Comparison of ENCODE assay signal across 7 cellular contexts in the genomic region with DNA sequence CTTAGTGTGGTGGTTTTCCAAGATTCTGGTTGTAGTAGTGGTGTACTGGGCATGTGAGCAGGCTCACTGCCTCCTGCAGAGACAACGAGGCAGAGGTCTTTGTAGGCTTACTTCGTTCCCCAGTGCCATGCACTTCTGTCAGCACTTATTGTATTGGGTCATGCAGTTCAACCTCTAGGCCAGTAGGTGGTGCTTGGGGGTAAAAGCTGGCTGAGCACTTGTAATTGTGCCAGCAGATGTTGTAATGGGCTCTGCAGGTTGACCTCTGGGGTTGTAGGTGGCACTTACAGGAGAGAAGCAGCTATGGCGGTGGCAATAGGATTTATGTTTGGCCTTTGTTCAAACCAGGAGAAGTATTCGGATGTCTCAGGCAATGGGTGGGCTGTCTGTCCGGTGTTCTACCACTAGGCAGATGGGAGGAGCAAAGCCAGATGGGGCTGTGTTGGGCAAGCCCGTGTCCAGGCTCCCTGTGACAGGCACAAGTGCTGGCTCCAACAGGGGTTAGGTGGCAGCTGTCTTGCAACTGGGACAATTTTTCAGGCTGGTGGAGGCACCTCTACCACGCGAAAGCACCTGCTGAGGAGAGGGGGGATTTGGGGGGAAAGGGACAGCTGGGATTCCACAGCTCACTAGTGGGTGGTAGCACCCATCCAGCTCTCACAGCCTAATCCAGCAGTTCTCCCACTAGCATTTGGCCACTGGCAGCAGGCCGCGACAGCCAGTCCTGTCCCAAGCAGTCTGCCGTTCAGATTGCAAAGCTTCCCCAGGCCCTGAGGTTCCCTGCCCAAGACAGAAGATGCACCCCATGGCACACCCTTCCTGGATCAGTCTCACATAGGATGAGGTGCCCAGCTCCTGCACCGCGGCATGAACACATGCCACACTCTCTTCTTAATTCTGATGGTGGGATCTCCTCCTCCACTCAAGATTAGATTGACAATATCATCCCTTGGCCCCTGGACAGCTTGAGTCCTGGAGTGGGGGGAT.
DNase-seq lines count a peak whose midpoint lies in the region; ATAC-seq, FAIRE-seq and TF ChIP-seq lines count a peak whose summit lies in the region.

No MANE protein-coding gene starts in this region.

- H3K9ac ChIP-seq in H9 (ENCODE audit: extremely low read depth, insufficient read length, low read length) (no peak overlapping the region), KMS-11 (no peak overlapping the region)

- no peak overlapping the region for H2BK15ac ChIP-seq in H9 (ENCODE audit: low read depth, low read length)

- no CpG with 5 or more reads among the region's 13 CpGs for WGBS in H9 (ENCODE audit: extremely low coverage, insufficient read length, low lambda C conversion rate)
- WGBS in sigmoid colon, 2 donors: 77 to 86% methylated on average over 13 of the region's 13 CpGs

- H3K9me3 Mint-ChIP-seq in H9: no peaks in the 10 kb centered on the region; a peak in 1 of 5 replicates
- no peaks in the 10 kb centered on the region for H3K9me3 Mint-ChIP-seq in activated naive CD8-positive, alpha-beta T cell treated with anti-CD3 and anti-CD28 coated beads for 36 hours

- in situ Hi-C loops in Panc1 (cut with HindIII; ENCODE audit: low pct_unique_long_range_greater_than_20kb, low sequenced_read_pairs): no loop called here

- H3K27ac Mint-ChIP-seq in H9: no peak overlapping the region
- H3K27ac Mint-ChIP-seq in activated naive CD8-positive, alpha-beta T cell treated with anti-CD3 and anti-CD28 coated beads for 36 hours: no peak overlapping the region

- no peak overlapping the region for H3K4me2 ChIP-seq in H9 (ENCODE audit: insufficient read depth, insufficient read length, low read length)
- no peak overlapping the region for H3K4me2 ChIP-seq in KMS-11

- no peak overlapping the region for H3K4me3 Mint-ChIP-seq in H9
- H3K4me3 Mint-ChIP-seq in activated naive CD8-positive, alpha-beta T cell treated with anti-CD3 and anti-CD28 coated beads for 36 hours: no peak overlapping the region

- H4K8ac ChIP-seq in H9 (replicated peaks; ENCODE audit: insufficient read length, low read depth, low read length): no peak overlapping the region

- H2BK120ac ChIP-seq in H9 (ENCODE audit: low read depth, low read length, poor library complexity, severe bottlenecking): no peak overlapping the region

- CTCF ChIA-PET in Panc1 (lab: Charles Lee): interaction anchor here (0.6 kb wide), 1 partner anchor 109 kb away, joined by 3 read pairs; no protein-coding TSS in a partner anchor

- H2BK20ac ChIP-seq in H9 (ENCODE audit: low read depth, low read length, poor library complexity, severe bottlenecking): no peak overlapping the region

- H3K27me3 ChIP-seq in H9 (ENCODE audit: insufficient read depth, low read length) (no peaks in the 10 kb centered on the region), KMS-11 (ENCODE audit: insufficient read depth, low read depth) (no peaks in the 10 kb centered on the region), Panc1 (ENCODE audit: control insufficient read depth, insufficient read depth, low read length) (no peaks in the 10 kb centered on the region), right atrium auricular region (peaks cover 0 to 4% of the 10 kb centered on the region in 2 donors), sigmoid colon (no peaks in the 10 kb centered on the region)

- H2BK12ac ChIP-seq in H9 (ENCODE audit: insufficient read length, low read depth, low read length): no peak overlapping the region

- H4K20me1 ChIP-seq in H9 (ENCODE audit: control insufficient read depth, insufficient read depth, insufficient read length) (no peaks in the 10 kb centered on the region), KMS-11 (ENCODE audit: insufficient read depth) (no peaks in the 10 kb centered on the region)

- H2AFZ ChIP-seq in H9 (ENCODE audit: low read length): no peak overlapping the region
- H2AFZ ChIP-seq in KMS-11 (ENCODE audit: low read depth): no peak overlapping the region

- H3K27me3 Mint-ChIP-seq in H9 (ENCODE audit: low read depth): no peaks in the 10 kb centered on the region
- peaks cover 19% of the 10 kb centered on the region for H3K27me3 Mint-ChIP-seq in activated naive CD8-positive, alpha-beta T cell treated with anti-CD3 and anti-CD28 coated beads for 36 hours

- no peak overlapping the region for H2AK5ac ChIP-seq in H9 (ENCODE audit: insufficient read length, low read length)

- peaks cover 7 to 8% of the 10 kb centered on the region in 2 experiments for H3K4me1 Mint-ChIP-seq in H9
- no peaks in the 10 kb centered on the region for H3K4me1 Mint-ChIP-seq in activated naive CD8-positive, alpha-beta T cell treated with anti-CD3 and anti-CD28 coated beads for 36 hours

- H3K4me1 ChIP-seq in H9 (ENCODE audit: insufficient read depth, low read length) (no peaks in the 10 kb centered on the region), KMS-11 (ENCODE audit: low read depth, poor library complexity, severe bottlenecking) (no peaks in the 10 kb centered on the region), Panc1 (ENCODE audit: control insufficient read depth, insufficient read depth, low read length) (no peaks in the 10 kb centered on the region), right atrium auricular region (no peaks in the 10 kb centered on the region), sigmoid colon (no peaks in the 10 kb centered on the region)

- H2BK5ac ChIP-seq in H9 (ENCODE audit: insufficient read length, low read length): no peak overlapping the region

- no peak overlapping the region for H3K4ac ChIP-seq in H9 (ENCODE audit: low read depth, low read length)

- no peak overlapping the region for H3K56ac ChIP-seq in H9 (ENCODE audit: insufficient read length, low read depth, low read length)

- H3K79me2 ChIP-seq in H9 (ENCODE audit: insufficient read depth, low read length) (no peaks in the 10 kb centered on the region), KMS-11 (ENCODE audit: insufficient read depth, low read depth) (no peaks in the 10 kb centered on the region)

- no peak overlapping the region for H3K27ac ChIP-seq in H9 (ENCODE audit: insufficient read length, low read depth, low read length)
- H3K27ac ChIP-seq in KMS-11: no peak overlapping the region
- H3K27ac ChIP-seq in Panc1 (ENCODE audit: low read length): no peak overlapping the region
- H3K27ac ChIP-seq in right atrium auricular region: no peak overlapping the region
- H3K27ac ChIP-seq in sigmoid colon: no peak overlapping the region

- no TSS peak for BruUV-seq in Panc1 (replicated peaks; lab: Mats Ljungman, UMichigan)

- no peak overlapping the region for H3K18ac ChIP-seq in H9 (ENCODE audit: insufficient read length, low read depth, low read length)

- peak in 1 of 4 donors; percentile 2 for TF ChIP-seq EP300 in sigmoid colon (IDR thresholded peaks at IDR 0.05)

- TF ChIP-seq POLR2A in GM12891 (IDR thresholded peaks at IDR 0.05; ENCODE audit: low read depth, low read length) (no peak), sigmoid colon (IDR thresholded peaks at IDR 0.05) (no peak)

- no peak overlapping the region for H3K4me3 ChIP-seq in KMS-11 (IDR thresholded peaks at IDR 0.05; ENCODE audit: insufficient read depth, low read depth, low read length)
- H3K4me3 ChIP-seq in Panc1 (ENCODE audit: low read depth in 2 of 2, low read length in 2 of 2): no peak overlapping the region
- no peak overlapping the region for H3K4me3 ChIP-seq in right atrium auricular region
- no peak overlapping the region for H3K4me3 ChIP-seq in sigmoid colon

- TF ChIP-seq CTCF in H9 (conservative IDR thresholded peaks at IDR 0.05) (peak; percentile 88), KMS-11 (conservative IDR thresholded peaks at IDR 0.05; ENCODE audit: low read depth, low read length) (peak; percentile 79), Panc1 (IDR thresholded peaks at IDR 0.05) (peak; percentile 78), right atrium auricular region (IDR thresholded peaks at IDR 0.05) (peak; percentile 88 to 93), sigmoid colon (IDR thresholded peaks at IDR 0.05) (peak; percentile 62 to 94 (median 84))

- ATAC-seq in Panc1: peak; percentile 53; the same call in 1 of the 2 replicates

- no peak overlapping the region for H4K5ac ChIP-seq in H9 (ENCODE audit: insufficient read length, low read depth, low read length)

- H3K36me3 ChIP-seq in KMS-11 (ENCODE audit: insufficient read depth) (no peaks in the 10 kb centered on the region), Panc1 (ENCODE audit: control insufficient read depth, insufficient read depth, low read length) (no peaks in the 10 kb centered on the region), right atrium auricular region (no peaks in the 10 kb centered on the region), sigmoid colon (no peaks in the 10 kb centered on the region)

- H3K23me2 ChIP-seq in H9 (ENCODE audit: insufficient read length, low read depth, low read length, poor library complexity, severe bottlenecking): no peaks in the 10 kb centered on the region

- H3K79me1 ChIP-seq in H9 (ENCODE audit: insufficient read depth, low read depth, low read length, poor library complexity, severe bottlenecking): no peaks in the 10 kb centered on the region

- H3K23ac ChIP-seq in H9 (ENCODE audit: insufficient read length, low read depth, low read length): no peak overlapping the region

- DNase-seq in GM12891 (ENCODE audit: insufficient read length, low spot score) (peak; percentile 23), H9 (peak; percentile 86), Panc1 (ENCODE audit: low read depth, low spot score) (peak; percentile 55), right atrium auricular region (ENCODE audit: low spot score) (peak; percentile 76), sigmoid colon (peak; percentile 83)
- peak; percentile 41 for DNase-seq in activated naive CD8-positive, alpha-beta T cell treated with anti-CD3 and anti-CD28 coated beads for 36 hours

- intact Hi-C loops in Panc1 (cut with micrococcal nuclease; ENCODE audit: unreplicated experiment): loop anchor here (1.0 kb wide), 1 partner anchor 365 kb away; no protein-coding TSS in a partner anchor
- intact Hi-C loops in sigmoid colon (cut with DNase I): loop anchor here (1.0 kb wide), 1 partner anchor 364 kb away; no protein-coding TSS in a partner anchor

- no peak overlapping the region for H3T11ph ChIP-seq in H9 (ENCODE audit: low read length)

- FAIRE-seq in GM12891 (lab: Jason Lieb, UNC): peak; percentile 95

- no peak overlapping the region for H4K91ac ChIP-seq in H9 (ENCODE audit: insufficient read length, low read depth, low read length)

- no peak overlapping the region for H3K14ac ChIP-seq in H9 (ENCODE audit: insufficient read depth, low read length)

- no peaks in the 10 kb centered on the region; a peak in 1 of 7 replicates for H3K36me3 Mint-ChIP-seq in H9 (ENCODE audit: insufficient read depth in 1 of 3, low read depth in 3 of 3)
- H3K36me3 Mint-ChIP-seq in activated naive CD8-positive, alpha-beta T cell treated with anti-CD3 and anti-CD28 coated beads for 36 hours: no peaks in the 10 kb centered on the region

- POLR2A ChIA-PET in Panc1 (lab: Charles Lee): no interaction called here

- H3K9me3 ChIP-seq in H9 (ENCODE audit: control insufficient read depth, low read depth, low read length): no peaks in the 10 kb centered on the region
- H3K9me3 ChIP-seq in Panc1 (ENCODE audit: control insufficient read depth, insufficient read depth, low read depth, low read length): no peaks in the 10 kb centered on the region
- H3K9me3 ChIP-seq in right atrium auricular region: no peaks in the 10 kb centered on the region
- H3K9me3 ChIP-seq in sigmoid colon: no peaks in the 10 kb centered on the region

TF ChIP-seq in GM12891, 5 proteins besides CTCF, POLR2A, EP300 and RAD21 (continues in another document):
- no peak for TF ChIP-seq PAX5 (IDR thresholded peaks at IDR 0.05; ENCODE audit: insufficient read depth, low read length, severe bottlenecking)

Comparison
In these comparisons a context has a peak if more than half of its experiments do, and no peak if none do; other contexts are left out.
1. DNase-seq: peak in every context shown above with its lines; median percentile 86 in H9; 83 in sigmoid colon; 76 in right atrium auricular region; 55 in Panc1; 41 in activated naive CD8-positive, alpha-beta T cell treated with anti-CD3 and anti-CD28 coated beads for 36 hours; 23 in GM12891.